ENCODE assay signal across 13 cellular contexts in genomic region chr19:19624032-19624570, GRCh38. TPM values are rescaled to one million over a fixed set of nuclear protein-coding genes. Genes with fewer than 3 reads are reported as not detected.
"Had no signal": no experiment of that assay in that cellular context is flagged by ENCODE, and none has a peak within 500 bp of the region (broad histone marks: within the 10 kb centered on the region; RNA-seq: fewer than 3 reads in every experiment).

No MANE protein-coding gene starts in this region.

- H3K9me3 Mint-ChIP-seq: activated T-cell treated with anti-CD3 and anti-CD28 coated beads, Interleukin-2, amount 50 U/mL, for 72 hours; neural progenitor cell had no signal

- H3K27me3 ChIP-seq: neural progenitor cell, thyroid gland had no signal

- DNase-seq: activated gamma-delta T cell treated with Interleukin-2 at 50 U/mL for 16 hours; activated T-cell treated with anti-CD3 and anti-CD28 coated beads, Interleukin-2, amount 50 U/mL, for 72 hours; cortex of kidney; effector memory CD4-positive, alpha-beta T cell; hippocampal formation; left ventricle myocardium superior; stimulated activated CD4-positive, alpha-beta T cell treated with anti-CD3 and anti-CD28 coated beads, Interleukin-4, amount 100 ng/mL, for 4 hours; thyroid gland had no signal

- H3K4me3 Mint-ChIP-seq: neural progenitor cell had no signal

- H3K27ac ChIP-seq: epithelial cell of prostate, gastroesophageal sphincter, neural progenitor cell, parathyroid adenoma, thyroid gland had no signal

- H3K27ac Mint-ChIP-seq: activated T-cell treated with anti-CD3 and anti-CD28 coated beads, Interleukin-2, amount 50 U/mL, for 72 hours; neural progenitor cell had no signal

- ATAC-seq: activated T-cell treated with anti-CD3 and anti-CD28 coated beads, Interleukin-2, amount 50 U/mL, for 72 hours; gastroesophageal sphincter; left ventricle myocardium superior had no signal

RNA-seq across cellular contexts. Expression of gene PBX4, which starts 5.6 kb away (rescaled TPM):
- total RNA-seq: cardiac septum had no signal
